ENCODE assay signal across 21 cellular contexts in the genomic region with DNA sequence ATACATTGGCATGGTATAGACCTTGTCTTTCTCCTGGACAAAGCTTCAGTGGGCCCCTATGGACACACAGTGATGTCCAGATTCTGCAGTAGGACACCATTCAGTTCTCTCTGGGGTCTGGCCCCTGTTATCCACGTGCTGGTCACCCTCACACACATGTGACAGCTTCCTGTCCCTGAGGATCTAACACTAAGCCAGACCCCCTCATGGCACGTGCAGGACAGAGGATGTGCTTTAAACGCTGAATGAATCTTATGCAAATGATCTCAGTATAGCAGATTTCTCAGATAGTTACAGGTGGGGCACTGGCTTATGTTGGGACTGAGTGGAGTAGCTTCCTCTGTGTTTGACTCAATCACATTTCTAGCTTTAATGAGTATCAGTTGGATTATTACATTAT. TPM values are rescaled to one million over a fixed set of nuclear protein-coding genes. Genes with fewer than 3 reads are reported as not detected.
"Had no signal": no experiment of that assay in that cellular context is flagged by ENCODE, and none has a peak within 500 bp of the region (broad histone marks: within the 10 kb centered on the region; RNA-seq: fewer than 3 reads in every experiment).

No MANE protein-coding gene starts in this region.

- H2AFZ ChIP-seq: PC-9 had no signal

- H3K27me3 ChIP-seq: MG63, Peyer's patch, SJSA1 had no signal

- H3K27ac ChIP-seq: HL-60, PC-9, Peyer's patch, SJSA1, SK-N-MC had no signal

- H3K9me3 ChIP-seq: MG63, Peyer's patch, SJSA1 had no signal

- H3K4me1 ChIP-seq: Peyer's patch, SJSA1 had no signal

- ATAC-seq: Right ventricle myocardium inferior had no signal

- H3K4me2 ChIP-seq: PC-9 had no signal

- H3K36me3 ChIP-seq: MG63, Peyer's patch, SJSA1 had no signal

- DNase-seq: KBM-7, MG63, NCI-H1092 treated with DMSO at 0.1 percent for 48 hours, NCI-H1436 treated with DMSO at 0.1 percent for 48 hours, NCI-H1694, NCI-H1930, NCI-H2081, NCI-H2107, NCI-H2227 treated with DMSO at 0.1 percent for 48 hours, NCI-H524 treated with DMSO at 0.1 percent for 48 hours, NCI-H69, NCI-H774, OCI-M1, PC-9, Peyer's patch, SHP77 treated with DMSO at 0.1 percent for 48 hours had no signal

- H3K4me3 ChIP-seq: MG63, PC-9, Peyer's patch, SJSA1, SK-N-MC had no signal

RNA-seq across cellular contexts. Expression of a gene that starts 33.7 kb away (rescaled TPM):
- total RNA-seq: PC-9, RPMI7951 had no signal
